In genomic region chr13:66922444-66922843, GRCh38 we compare ENCODE assay signal across 1 cellular context.
A peak's percentile ranks its signal among the peaks of the same experiment; 100 is the strongest.
TF ChIP-seq lines count a peak whose summit lies in the region.

No MANE protein-coding gene starts in this region.

TF ChIP-seq in HEK293, 187 proteins besides CTCF, POLR2A, EP300 and RAD21 (continued from another document):
- TF ChIP-seq REST (tag by site-specific recombination; IDR thresholded peaks at IDR 0.05): no peak
- TF ChIP-seq OSR2 (tag by site-specific recombination; IDR thresholded peaks at IDR 0.05): peak; percentile 67
- TF ChIP-seq ZFP41 (tag by site-specific recombination; IDR thresholded peaks at IDR 0.05; ENCODE audit: borderline replicate concordance): no peak
- TF ChIP-seq YY1 (tag by site-specific recombination; IDR thresholded peaks at IDR 0.05): no peak
- TF ChIP-seq ZNF423 (tag by site-specific recombination; IDR thresholded peaks at IDR 0.05): no peak
